In the genomic region with DNA sequence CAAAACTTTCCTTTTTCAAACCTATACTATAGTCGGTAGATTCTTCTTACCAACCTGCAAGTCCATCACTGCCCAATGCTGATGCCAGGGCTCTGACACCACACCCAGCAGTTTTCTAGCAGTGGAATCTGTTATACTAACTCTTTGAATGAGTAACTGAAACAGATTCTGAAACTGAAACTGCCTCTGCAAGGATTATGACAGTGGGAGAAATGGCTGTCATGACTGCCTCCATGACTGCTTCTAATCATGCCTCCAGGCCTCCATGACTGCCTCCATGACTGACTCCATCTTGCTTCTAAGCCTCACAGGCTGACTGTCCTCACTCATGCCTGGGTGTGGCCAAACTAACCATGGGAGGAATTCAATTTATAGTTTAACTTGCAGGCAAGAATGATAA, we compare ENCODE assay signal across 9 cellular contexts.
DNase-seq lines count a peak whose midpoint lies in the region; ATAC-seq and TF ChIP-seq lines count a peak whose summit lies in the region.
"Had no signal": no experiment of that assay in that cellular context is flagged by ENCODE, and none has a peak within 500 bp of the region (broad histone marks: within the 10 kb centered on the region; RNA-seq: fewer than 3 reads in every experiment).

No MANE protein-coding gene starts in this region.

- ATAC-seq in HG02678 (IDR thresholded peaks at IDR 0.05; ENCODE audit: unreplicated experiment): peak; percentile 67
- ATAC-seq: A549 had no signal

- peak; percentile 7 to 12 for DNase-seq in activated CD4-positive, alpha-beta T cell treated with anti-CD3 and anti-CD28 coated beads for 24 hours (ENCODE audit: low read depth in 2 of 2)
- DNase-seq in activated CD4-positive, alpha-beta T cell treated with anti-CD3 and anti-CD28 coated beads, Interleukin-2, amount 50 U/mL, for 1 hour: no peak
- DNase-seq in activated CD4-positive, alpha-beta T cell treated with anti-CD3 and anti-CD28 coated beads, Interleukin-2, amount 50 U/mL, for 48 hours: peak; percentile 32 to 58
- peak; percentile 22 to 42 for DNase-seq in stimulated activated CD4-positive, alpha-beta T cell treated with anti-CD3 and anti-CD28 coated beads, Interleukin-4, amount 100 ng/mL, for 48 hours (ENCODE audit: low read depth in 2 of 2)
- DNase-seq in DMS153 (lab: John Stamatoyannopoulos, UW) (no peak), kidney glomerular epithelial cell (lab: John Stamatoyannopoulos, UW) (no peak), foreskin fibroblast (no peak)

- TF ChIP-seq CTCF in foreskin fibroblast (IDR thresholded peaks at IDR 0.05; ENCODE audit: low read depth, low read length): no peak

- no peak overlapping the region for H3K4me3 ChIP-seq in foreskin fibroblast (ENCODE audit: low read depth in 1 of 2, low read length in 2 of 2)
- H3K4me3 ChIP-seq: A549 had no signal

Comparison
In these comparisons a context has a peak if more than half of its experiments do, and no peak if none do; other contexts are left out.
1. DNase-seq: peak in activated CD4-positive, alpha-beta T cell treated with anti-CD3 and anti-CD28 coated beads for 24 hours (2 of 2), activated CD4-positive, alpha-beta T cell treated with anti-CD3 and anti-CD28 coated beads, Interleukin-2, amount 50 U/mL, for 48 hours (2 of 2) and stimulated activated CD4-positive, alpha-beta T cell treated with anti-CD3 and anti-CD28 coated beads, Interleukin-4, amount 100 ng/mL, for 48 hours (2 of 2); none in activated CD4-positive, alpha-beta T cell treated with anti-CD3 and anti-CD28 coated beads, Interleukin-2, amount 50 U/mL, for 1 hour (single experiment), DMS153 (single experiment), kidney glomerular epithelial cell (single experiment) and foreskin fibroblast (0 of 2).